Comparison of ENCODE assay signal across 15 cellular contexts in genomic region chr2:222926915-222927314, GRCh38.
DNase-seq lines count a peak whose midpoint lies in the region; ATAC-seq and TF ChIP-seq lines count a peak whose summit lies in the region.
"Had no signal": no experiment of that assay in that cellular context is flagged by ENCODE, and none has a peak within 500 bp of the region (broad histone marks: within the 10 kb centered on the region; RNA-seq: fewer than 3 reads in every experiment).

No MANE protein-coding gene starts in this region.

- H3T11ph ChIP-seq in H9 (ENCODE audit: low read length): no peak overlapping the region

- DNase-seq in H9 (no peak), endodermal cell (no peak), progenitor cell of endocrine pancreas (ENCODE audit: low spot score, unreplicated experiment) (no peak), anterior cingulate cortex (lab: John Stamatoyannopoulos, UW) (no peak), foreskin keratinocyte (no peak)
- DNase-seq in activated CD4-positive, alpha-beta T cell treated with anti-CD3 and anti-CD28 coated beads, Interleukin-2, amount 10 ng/mL, durations not matched to agents 7 days and 5 days: no peak
- DNase-seq: BE2C; CD4-positive, alpha-beta memory T cell; DMS79; GM23248 had no signal

- no peak overlapping the region for H3K27ac ChIP-seq in H9 (ENCODE audit: insufficient read length, low read depth, low read length)
- peak overlapping the region; percentile 100 for H3K27ac ChIP-seq in OCI-LY3 (ENCODE audit: low read length)
- no peak overlapping the region for H3K27ac ChIP-seq in endodermal cell (ENCODE audit: low read depth, low read length)
- no peak overlapping the region for H3K27ac ChIP-seq in foreskin keratinocyte
- H3K27ac ChIP-seq: A549, C4-2B, GM23248 had no signal

- no CpG with 5 or more reads among the region's 9 CpGs for WGBS in H9 (ENCODE audit: extremely low coverage, insufficient read length, low lambda C conversion rate)
- WGBS in endodermal cell (ENCODE audit: insufficient coverage in 1 of 2, insufficient read length in 1 of 2), 2 experiments: 96% methylated on average over 7 to 9 of the region's 9 CpGs

- H3K4me3 Mint-ChIP-seq in H9 (no peak overlapping the region), endodermal cell (no peak overlapping the region), progenitor cell of endocrine pancreas (ENCODE audit: low read depth) (no peak overlapping the region)
- no peak overlapping the region for H3K4me3 Mint-ChIP-seq in activated CD4-positive, alpha-beta T cell treated with anti-CD3 and anti-CD28 coated beads, Interleukin-2, amount 10 ng/mL, durations not matched to agents 7 days and 5 days
- H3K4me3 Mint-ChIP-seq: CD4-positive, alpha-beta memory T cell had no signal

- no peak overlapping the region for H3K4ac ChIP-seq in H9 (ENCODE audit: low read depth, low read length)

- H3K9me3 ChIP-seq in H9 (ENCODE audit: control insufficient read depth, low read depth, low read length): no peaks in the 10 kb centered on the region
- no peaks in the 10 kb centered on the region for H3K9me3 ChIP-seq in OCI-LY3 (ENCODE audit: insufficient read depth, low read length)
- H3K9me3 ChIP-seq in endodermal cell (ENCODE audit: control insufficient read depth, low read length): no peaks in the 10 kb centered on the region
- H3K9me3 ChIP-seq: A549, BE2C, HAP-1 had no signal

- TF ChIP-seq CTCF in H9 (conservative IDR thresholded peaks at IDR 0.05): no peak
- TF ChIP-seq CTCF in OCI-LY3 (IDR thresholded peaks at IDR 0.05; ENCODE audit: low read depth, low read length): 0 out of 2 replicates have a peak, but pooled peaks have one; percentile 24
- no peak for TF ChIP-seq CTCF in endodermal cell (conservative IDR thresholded peaks at IDR 0.05)
- no peak for TF ChIP-seq CTCF in progenitor cell of endocrine pancreas (IDR thresholded peaks at IDR 0.05; ENCODE audit: unreplicated experiment)
- no peak for TF ChIP-seq CTCF in foreskin keratinocyte (conservative IDR thresholded peaks at IDR 0.05)

- H2AFZ ChIP-seq in H9 (ENCODE audit: low read length): no peak overlapping the region
- no peak overlapping the region for H2AFZ ChIP-seq in OCI-LY3 (ENCODE audit: low read depth, low read length)
- H2AFZ ChIP-seq: GM23248 had no signal

- peak overlapping the region; percentile 60 for H3K4me3 ChIP-seq in OCI-LY3 (ENCODE audit: low read length)
- H3K4me3 ChIP-seq in endodermal cell (ENCODE audit: low read length): no peak overlapping the region
- H3K4me3 ChIP-seq: A549, GM12878, GM23248, HAP-1 had no signal

- H3K4me1 Mint-ChIP-seq in H9 (peaks cover 0 to 3% of the 10 kb centered on the region in 2 experiments; a peak in 1 of 4 replicates), endodermal cell (no peaks in the 10 kb centered on the region), progenitor cell of endocrine pancreas (ENCODE audit: low read depth) (no peaks in the 10 kb centered on the region)
- H3K4me1 Mint-ChIP-seq in activated CD4-positive, alpha-beta T cell treated with anti-CD3 and anti-CD28 coated beads, Interleukin-2, amount 10 ng/mL, durations not matched to agents 7 days and 5 days: no peaks in the 10 kb centered on the region
- H3K4me1 Mint-ChIP-seq: CD4-positive, alpha-beta memory T cell had no signal

- H3K27me3 ChIP-seq in H9 (ENCODE audit: insufficient read depth, low read length) (no peaks in the 10 kb centered on the region), OCI-LY3 (ENCODE audit: low read depth, low read length) (no peaks in the 10 kb centered on the region), endodermal cell (ENCODE audit: control insufficient read depth, insufficient read depth, low read length, poor library complexity, severe bottlenecking) (no peaks in the 10 kb centered on the region), foreskin keratinocyte (no peaks in the 10 kb centered on the region)
- H3K27me3 ChIP-seq: BE2C had no signal

- H4K91ac ChIP-seq in H9 (ENCODE audit: insufficient read length, low read depth, low read length): no peak overlapping the region

- H2BK12ac ChIP-seq in H9 (ENCODE audit: insufficient read length, low read depth, low read length): no peak overlapping the region

- no peak overlapping the region for H2BK5ac ChIP-seq in H9 (ENCODE audit: insufficient read length, low read length)

- no peaks in the 10 kb centered on the region for H3K23me2 ChIP-seq in H9 (ENCODE audit: insufficient read length, low read depth, low read length, poor library complexity, severe bottlenecking)

- ATAC-seq in foreskin keratinocyte: no peak
- ATAC-seq: A549, GM12878 had no signal

- H4K20me1 ChIP-seq in H9 (ENCODE audit: control insufficient read depth, insufficient read depth, insufficient read length) (no peaks in the 10 kb centered on the region), OCI-LY3 (ENCODE audit: insufficient read depth, low read length) (no peaks in the 10 kb centered on the region)

- H3K23ac ChIP-seq in H9 (ENCODE audit: insufficient read length, low read depth, low read length): no peak overlapping the region

- H2BK15ac ChIP-seq in H9 (ENCODE audit: low read depth, low read length): no peak overlapping the region

- H2BK20ac ChIP-seq in H9 (ENCODE audit: low read depth, low read length, poor library complexity, severe bottlenecking): no peak overlapping the region

- H2BK120ac ChIP-seq in H9 (ENCODE audit: low read depth, low read length, poor library complexity, severe bottlenecking): no peak overlapping the region

- H3K79me1 ChIP-seq in H9 (ENCODE audit: insufficient read depth, low read depth, low read length, poor library complexity, severe bottlenecking): no peaks in the 10 kb centered on the region

- no peak overlapping the region for H3K14ac ChIP-seq in H9 (ENCODE audit: insufficient read depth, low read length)

- CTCF ChIA-PET in activated CD4-positive, alpha-beta T cell treated with anti-CD3 and anti-CD28 coated beads, Interleukin-2, amount 10 ng/mL, durations not matched to agents 7 days and 5 days (lab: Charles Lee): interaction anchor here (0.6 to 1.1 kb wide), 2 partner anchors 15 to 225 kb away, joined by 3 read pairs; no protein-coding TSS in a partner anchor

- peaks cover 27% of the 10 kb centered on the region for H3K36me3 ChIP-seq in OCI-LY3 (replicated peaks; ENCODE audit: low read depth, low read length)
- peaks cover 50% of the 10 kb centered on the region for H3K36me3 ChIP-seq in endodermal cell (ENCODE audit: control insufficient read depth, insufficient read depth, low read length)

- H3K79me2 ChIP-seq in H9 (ENCODE audit: insufficient read depth, low read length) (no peaks in the 10 kb centered on the region), OCI-LY3 (ENCODE audit: low read length) (peaks cover 14% of the 10 kb centered on the region)

- H3K27me3 Mint-ChIP-seq in H9 (ENCODE audit: low read depth): no peaks in the 10 kb centered on the region
- H3K27me3 Mint-ChIP-seq in endodermal cell (ENCODE audit: insufficient read depth): no peaks in the 10 kb centered on the region
- no peaks in the 10 kb centered on the region for H3K27me3 Mint-ChIP-seq in progenitor cell of endocrine pancreas
- H3K27me3 Mint-ChIP-seq in activated CD4-positive, alpha-beta T cell treated with anti-CD3 and anti-CD28 coated beads, Interleukin-2, amount 10 ng/mL, durations not matched to agents 7 days and 5 days: no peaks in the 10 kb centered on the region
- H3K27me3 Mint-ChIP-seq: CD4-positive, alpha-beta memory T cell had no signal

- POLR2A ChIA-PET in activated CD4-positive, alpha-beta T cell treated with anti-CD3 and anti-CD28 coated beads, Interleukin-2, amount 10 ng/mL, durations not matched to agents 7 days and 5 days (lab: Charles Lee): no interaction called here

- no peaks in the 10 kb centered on the region for H3K9me3 Mint-ChIP-seq in H9
- H3K9me3 Mint-ChIP-seq in endodermal cell: no peaks in the 10 kb centered on the region
- no peaks in the 10 kb centered on the region for H3K9me3 Mint-ChIP-seq in progenitor cell of endocrine pancreas (ENCODE audit: low read depth)
- H3K9me3 Mint-ChIP-seq in activated CD4-positive, alpha-beta T cell treated with anti-CD3 and anti-CD28 coated beads, Interleukin-2, amount 10 ng/mL, durations not matched to agents 7 days and 5 days: no peaks in the 10 kb centered on the region
- H3K9me3 Mint-ChIP-seq: CD4-positive, alpha-beta memory T cell had no signal

- no peak overlapping the region for H2AK5ac ChIP-seq in H9 (ENCODE audit: insufficient read length, low read length)

- H3K9ac ChIP-seq in H9 (ENCODE audit: extremely low read depth, insufficient read length, low read length): no peak overlapping the region
- H3K9ac ChIP-seq in OCI-LY3 (ENCODE audit: low read length): peak overlapping the region; percentile 90
- H3K9ac ChIP-seq in endodermal cell (ENCODE audit: extremely low read depth, low read length, poor library complexity, severe bottlenecking): no peak overlapping the region
- H3K9ac ChIP-seq: GM23248 had no signal

- H3K4me2 ChIP-seq in H9 (ENCODE audit: insufficient read depth, insufficient read length, low read length): no peak overlapping the region
- peak overlapping the region; percentile 81 for H3K4me2 ChIP-seq in OCI-LY3 (ENCODE audit: low read length)
- H3K4me2 ChIP-seq: A549 had no signal

- no peak overlapping the region for H4K8ac ChIP-seq in H9 (replicated peaks; ENCODE audit: insufficient read length, low read depth, low read length)

- H3K36me3 Mint-ChIP-seq in H9 (ENCODE audit: insufficient read depth in 1 of 3, low read depth in 3 of 3) (peaks cover 36 to 61% (median 59%) of the 10 kb centered on the region in 3 experiments), endodermal cell (ENCODE audit: low read depth) (peaks cover 48% of the 10 kb centered on the region), progenitor cell of endocrine pancreas (ENCODE audit: insufficient read depth) (peaks cover 20% of the 10 kb centered on the region)
- H3K36me3 Mint-ChIP-seq in activated CD4-positive, alpha-beta T cell treated with anti-CD3 and anti-CD28 coated beads, Interleukin-2, amount 10 ng/mL, durations not matched to agents 7 days and 5 days (ENCODE audit: low read depth): peaks cover 33% of the 10 kb centered on the region

- no peak overlapping the region for H4K5ac ChIP-seq in H9 (ENCODE audit: insufficient read length, low read depth, low read length)

- no peaks in the 10 kb centered on the region for H3K4me1 ChIP-seq in H9 (ENCODE audit: insufficient read depth, low read length)
- H3K4me1 ChIP-seq in OCI-LY3 (ENCODE audit: low read length): peaks cover 65% of the 10 kb centered on the region
- H3K4me1 ChIP-seq in endodermal cell (ENCODE audit: control insufficient read depth, insufficient read depth, low read length): no peaks in the 10 kb centered on the region
- H3K4me1 ChIP-seq in foreskin keratinocyte: no peaks in the 10 kb centered on the region
- H3K4me1 ChIP-seq: BE2C, HAP-1 had no signal

- no peak overlapping the region for H3K18ac ChIP-seq in H9 (ENCODE audit: insufficient read length, low read depth, low read length)

- no peak overlapping the region for H3K56ac ChIP-seq in H9 (ENCODE audit: insufficient read length, low read depth, low read length)

- H3K27ac Mint-ChIP-seq in H9 (peak overlapping the region in 2 of 3 experiments; percentile 0 to 37; a peak in 1 of 7 replicates), endodermal cell (peak overlapping the region; percentile 6), progenitor cell of endocrine pancreas (peak overlapping the region; percentile 42)
- no peak overlapping the region for H3K27ac Mint-ChIP-seq in activated CD4-positive, alpha-beta T cell treated with anti-CD3 and anti-CD28 coated beads, Interleukin-2, amount 10 ng/mL, durations not matched to agents 7 days and 5 days
